23 cellular contexts compared by ENCODE assay signal in genomic region chr14:79373451-79373850, GRCh38.
DNase-seq lines count a peak whose midpoint lies in the region; ATAC-seq and TF ChIP-seq lines count a peak whose summit lies in the region.
"Had no signal": no experiment of that assay in that cellular context is flagged by ENCODE, and none has a peak within 500 bp of the region (broad histone marks: within the 10 kb centered on the region; RNA-seq: fewer than 3 reads in every experiment).

No MANE protein-coding gene starts in this region.

- H3K9me3 Mint-ChIP-seq in neural progenitor cell = no peaks in the 10 kb centered on the region

- H3K4me1 Mint-ChIP-seq in neural progenitor cell = peaks cover 10% of the 10 kb centered on the region
- H3K4me1 Mint-ChIP-seq: B cell; CD4-positive, CD25-positive, alpha-beta regulatory T cell had no signal

- no peaks in the 10 kb centered on the region for H4K20me1 ChIP-seq in neural progenitor cell (ENCODE audit: low read depth)
- H4K20me1 ChIP-seq: BLaER1 had no signal

- H3K27me3 Mint-ChIP-seq in neural progenitor cell (ENCODE audit: insufficient read depth, low read depth) = no peaks in the 10 kb centered on the region
- H3K27me3 Mint-ChIP-seq: B cell; CD4-positive, CD25-positive, alpha-beta regulatory T cell had no signal

- H3K27me3 ChIP-seq in neural progenitor cell = no peaks in the 10 kb centered on the region
- H3K27me3 ChIP-seq: BLaER1 had no signal

- no peak overlapping the region for H2AFZ ChIP-seq in neural progenitor cell (replicated peaks)

- peak overlapping the region; percentile 49 for H3K4me2 ChIP-seq in neural progenitor cell
- H3K4me2 ChIP-seq: BLaER1 had no signal

- H3K27ac ChIP-seq in neural progenitor cell = no peak overlapping the region
- H3K27ac ChIP-seq: 22Rv1, BLaER1, C4-2B had no signal

- no peak overlapping the region for H3K4me3 Mint-ChIP-seq in neural progenitor cell
- H3K4me3 Mint-ChIP-seq: B cell; CD4-positive, CD25-positive, alpha-beta regulatory T cell; CD8-positive, alpha-beta T cell had no signal

- H3K36me3 ChIP-seq in neural progenitor cell = no peaks in the 10 kb centered on the region
- H3K36me3 ChIP-seq: BLaER1 had no signal

- no peaks in the 10 kb centered on the region for H3K79me2 ChIP-seq in neural progenitor cell (ENCODE audit: low read depth)

- H3K9ac ChIP-seq in neural progenitor cell = no peak overlapping the region
- H3K9ac ChIP-seq: BLaER1 had no signal

- H3F3A ChIP-seq in neural progenitor cell (ENCODE audit: low read depth) = peaks cover 29% of the 10 kb centered on the region

- H3K4me1 ChIP-seq in neural progenitor cell = peaks cover 40% of the 10 kb centered on the region
- H3K4me1 ChIP-seq: BLaER1, Caco-2 had no signal

- H3K27ac Mint-ChIP-seq in neural progenitor cell = no peak overlapping the region
- H3K27ac Mint-ChIP-seq: B cell; CD4-positive, CD25-positive, alpha-beta regulatory T cell; CD8-positive, alpha-beta T cell had no signal

- DNase-seq in NCI-H1105 treated with DMSO at 0.1 percent for 48 hours (lab: John Stamatoyannopoulos, UW) = peak; percentile 47
- DNase-seq in NCI-H1105 (lab: John Stamatoyannopoulos, UW) = no peak
- DNase-seq in NCI-H1417 treated with DMSO at 0.1 percent for 48 hours (lab: John Stamatoyannopoulos, UW) = peak; percentile 49
- peak; percentile 80 for DNase-seq in NCI-H69 (lab: John Stamatoyannopoulos, UW)
- no peak for DNase-seq in neural progenitor cell (ENCODE audit: low spot score)
- DNase-seq in head of caudate nucleus = no peak
- no peak for DNase-seq in MV-4-11 (lab: John Stamatoyannopoulos, UW)
- DNase-seq: Caco-2; CD4-positive, CD25-positive, alpha-beta regulatory T cell; CD8-positive, alpha-beta T cell; DMS153; DMS79; EL; GDM1; GOT3; H7; HCEC 1CT had no signal

- TF ChIP-seq CTCF in neural progenitor cell (IDR thresholded peaks at IDR 0.05) = no peak

- H3K9me3 ChIP-seq in neural progenitor cell (ENCODE audit: low read depth) = no peaks in the 10 kb centered on the region
- H3K9me3 ChIP-seq: BLaER1, Caco-2 had no signal

- H3K36me3 Mint-ChIP-seq in neural progenitor cell = no peaks in the 10 kb centered on the region
- H3K36me3 Mint-ChIP-seq: CD4-positive, CD25-positive, alpha-beta regulatory T cell; CD8-positive, alpha-beta T cell had no signal

- H3K4me3 ChIP-seq in neural progenitor cell = no peak overlapping the region
- H3K4me3 ChIP-seq: BLaER1, GM12878 had no signal

- intact Hi-C loops in head of caudate nucleus (cut with DNase I) = no loop called here

- ATAC-seq in HG02870 (IDR thresholded peaks at IDR 0.05; ENCODE audit: unreplicated experiment) = no peak
- ATAC-seq: CD8-positive, alpha-beta T cell; GM12878 had no signal

Comparison
In these comparisons a context has a peak if more than half of its experiments do, and no peak if none do; other contexts are left out.
1. DNase-seq: peak in NCI-H1105 treated with DMSO at 0.1 percent for 48 hours (single experiment), NCI-H1417 treated with DMSO at 0.1 percent for 48 hours (single experiment) and NCI-H69 (single experiment); none in NCI-H1105 (single experiment), neural progenitor cell (single experiment), head of caudate nucleus (0 of 42) and MV-4-11 (single experiment).